In genomic region chr16:67517661-67518423, GRCh38 we compare ENCODE assay signal across 12 cellular contexts. TPM values are rescaled to one million over a fixed set of nuclear protein-coding genes. Genes with fewer than 3 reads are reported as not detected.
DNase-seq lines count a peak whose midpoint lies in the region; ATAC-seq, FAIRE-seq and TF ChIP-seq lines count a peak whose summit lies in the region.
"Had no signal": no experiment of that assay in that cellular context is flagged by ENCODE, and none has a peak within 500 bp of the region (broad histone marks: within the 10 kb centered on the region; RNA-seq: fewer than 3 reads in every experiment).

No MANE protein-coding gene starts in this region.

- no peak overlapping the region for H3K4me3 Mint-ChIP-seq in activated CD8-positive, alpha-beta memory T cell treated with anti-CD3 and anti-CD28 coated beads, Interleukin-2, amount 10 ng/mL, durations not matched to agents 7 days and 5 days

- H3K4me1 ChIP-seq in kidney (ENCODE audit: control insufficient read depth in 1 of 2, insufficient read depth in 1 of 2, low read depth in 1 of 2, low read length in 2 of 2), result peaks cover 8 to 9% of the 10 kb centered on the region in 2 donors

- H3K9me3 ChIP-seq in kidney (ENCODE audit: control insufficient read depth in 1 of 2, low read length in 2 of 2), result no peaks in the 10 kb centered on the region
- H3K9me3 ChIP-seq: upper lobe of right lung had no signal

- peak; percentile 80 for FAIRE-seq in GM19239 (lab: Jason Lieb, UNC)
- FAIRE-seq in kidney (lab: Jason Lieb, UNC), result no peak

- peak overlapping the region in 1 of 2 donors; percentile 39 for H3K4me3 ChIP-seq in kidney (ENCODE audit: low read length in 2 of 2)
- H3K4me3 ChIP-seq: upper lobe of right lung had no signal

- no peaks in the 10 kb centered on the region for H3K9me3 Mint-ChIP-seq in activated CD8-positive, alpha-beta memory T cell treated with anti-CD3 and anti-CD28 coated beads, Interleukin-2, amount 10 ng/mL, durations not matched to agents 7 days and 5 days (ENCODE audit: low read depth)

- CTCF ChIA-PET in activated CD8-positive, alpha-beta memory T cell treated with anti-CD3 and anti-CD28 coated beads, Interleukin-2, amount 10 ng/mL, durations not matched to agents 7 days and 5 days (lab: Charles Lee), result interaction anchor here (0.7 to 20.7 kb wide), 6 partner anchors 18 to 150 kb away, joined by 3 to 732 read pairs (median 21); partner anchors contain the start of genes ACD, AGRP, ATP6V0D1 and CARMIL2

- no peaks in the 10 kb centered on the region for H3K27me3 Mint-ChIP-seq in activated CD8-positive, alpha-beta memory T cell treated with anti-CD3 and anti-CD28 coated beads, Interleukin-2, amount 10 ng/mL, durations not matched to agents 7 days and 5 days

- DNase-seq in GM10266 (ENCODE audit: extremely low spot score) (peak; percentile 9), GM19239 (ENCODE audit: insufficient read length, low spot score) (no peak), kidney (peak; percentile 82), head of caudate nucleus (no peak), NCI-H128 (lab: John Stamatoyannopoulos, UW; ENCODE audit: unreplicated experiment) (no peak), SW480 (ENCODE audit: low spot score) (no peak)
- no peak for DNase-seq in activated CD8-positive, alpha-beta memory T cell treated with anti-CD3 and anti-CD28 coated beads, Interleukin-2, amount 10 ng/mL, durations not matched to agents 7 days and 5 days
- DNase-seq: activated effector memory CD4-positive, alpha-beta T cell treated with anti-CD3 and anti-CD28 coated beads, Interleukin-2, amount 50 U/mL, for 16 hours; upper lobe of right lung had no signal

- intact Hi-C loops in kidney (cut with DNase I) (no loop called here), head of caudate nucleus (cut with DNase I) (no loop called here)

- no peaks in the 10 kb centered on the region for H3K36me3 Mint-ChIP-seq in activated CD8-positive, alpha-beta memory T cell treated with anti-CD3 and anti-CD28 coated beads, Interleukin-2, amount 10 ng/mL, durations not matched to agents 7 days and 5 days

- no peaks in the 10 kb centered on the region for H3K36me3 ChIP-seq in kidney (ENCODE audit: control insufficient read depth in 1 of 2, insufficient read depth in 2 of 2, low read length in 2 of 2)
- H3K36me3 ChIP-seq: upper lobe of right lung had no signal

- peaks cover 41% of the 10 kb centered on the region for H3K4me1 Mint-ChIP-seq in activated CD8-positive, alpha-beta memory T cell treated with anti-CD3 and anti-CD28 coated beads, Interleukin-2, amount 10 ng/mL, durations not matched to agents 7 days and 5 days

- peak; percentile 41 for ATAC-seq in HG03196 (IDR thresholded peaks at IDR 0.05; ENCODE audit: unreplicated experiment)
- ATAC-seq in activated CD8-positive, alpha-beta memory T cell treated with anti-CD3 and anti-CD28 coated beads, Interleukin-2, amount 10 ng/mL, durations not matched to agents 7 days and 5 days, result no peak
- ATAC-seq: upper lobe of right lung had no signal

- no peak for TF ChIP-seq CTCF in GM10266 (IDR thresholded peaks at IDR 0.05; ENCODE audit: control insufficient read depth, insufficient read depth, low read depth, missing control alignments)
- TF ChIP-seq CTCF in kidney (IDR thresholded peaks at IDR 0.05; ENCODE audit: borderline replicate concordance, extremely low read depth, insufficient read depth), result no peak

- H3K9ac ChIP-seq in kidney (ENCODE audit: low read length in 2 of 2), result peak overlapping the region in 1 of 2 donors; percentile 51

- peak overlapping the region; percentile 54 to 69 for H3K27ac ChIP-seq in kidney (ENCODE audit: low read depth in 2 of 2, low read length in 2 of 2)
- H3K27ac ChIP-seq: upper lobe of right lung had no signal

- H3K27ac Mint-ChIP-seq in activated CD8-positive, alpha-beta memory T cell treated with anti-CD3 and anti-CD28 coated beads, Interleukin-2, amount 10 ng/mL, durations not matched to agents 7 days and 5 days, result no peak overlapping the region

RNA-seq across cellular contexts. Expression of gene RIPOR1, which starts 10.8 kb away (rescaled TPM):
- 116 TPM for total RNA-seq in kidney
- polyA plus RNA-seq in kidney (ENCODE audit: insufficient read depth, low read depth, low replicate concordance), result 60.9 TPM
- 10 to 100 TPM; 14.3 to 17.8 TPM for total RNA-seq in activated CD8-positive, alpha-beta memory T cell treated with anti-CD3 and anti-CD28 coated beads, Interleukin-2, amount 10 ng/mL, durations not matched to agents 7 days and 5 days

RNA-seq across cellular contexts. Expression of gene AGRP, which starts 34.5 kb away (rescaled TPM):
- not detected for total RNA-seq in kidney
- polyA plus RNA-seq in kidney (ENCODE audit: insufficient read depth, low read depth, low replicate concordance), result 2.7 TPM
- not detected for total RNA-seq in activated CD8-positive, alpha-beta memory T cell treated with anti-CD3 and anti-CD28 coated beads, Interleukin-2, amount 10 ng/mL, durations not matched to agents 7 days and 5 days
- total RNA-seq: lower leg skin, pulmonary artery endothelial cell had no signal

RNA-seq across cellular contexts. Expression of gene ATP6V0D1, which starts 36.9 kb away (rescaled TPM):
- 100 TPM for total RNA-seq in kidney
- polyA plus RNA-seq in kidney (ENCODE audit: insufficient read depth, low read depth, low replicate concordance), result 208 TPM
- 10 to 100 TPM; 42.1 to 58.3 TPM for total RNA-seq in activated CD8-positive, alpha-beta memory T cell treated with anti-CD3 and anti-CD28 coated beads, Interleukin-2, amount 10 ng/mL, durations not matched to agents 7 days and 5 days

RNA-seq across cellular contexts. Expression of gene CTCF, which starts 44.5 kb away (rescaled TPM):
- 42.6 TPM for total RNA-seq in kidney
- polyA plus RNA-seq in kidney (ENCODE audit: insufficient read depth, low read depth, low replicate concordance), result 20.4 TPM
- 10 to 100 TPM; 74.0 to 81.8 TPM for total RNA-seq in activated CD8-positive, alpha-beta memory T cell treated with anti-CD3 and anti-CD28 coated beads, Interleukin-2, amount 10 ng/mL, durations not matched to agents 7 days and 5 days

Comparison
In these comparisons a context has a peak if more than half of its experiments do, and no peak if none do; other contexts are left out.
1. DNase-seq: peak in GM10266 (single experiment) and kidney (single experiment); none in GM19239 (single experiment), head of caudate nucleus (0 of 42), activated CD8-positive, alpha-beta memory T cell treated with anti-CD3 and anti-CD28 coated beads, Interleukin-2, amount 10 ng/mL, durations not matched to agents 7 days and 5 days (single experiment), NCI-H128 (single experiment) and SW480 (single experiment).